ENCODE assay signal across 8 cellular contexts in genomic region chr1:44835738-44836675, GRCh38. TPM values are rescaled to one million over a fixed set of nuclear protein-coding genes. Genes with fewer than 3 reads are reported as not detected.
DNase-seq lines count a peak whose midpoint lies in the region; ATAC-seq and TF ChIP-seq lines count a peak whose summit lies in the region.

No MANE protein-coding gene starts in this region.

- no peaks in the 10 kb centered on the region for H3K9me3 ChIP-seq in left lung

- no peak overlapping the region for H3K27ac ChIP-seq in left lung

- H3K27me3 ChIP-seq in left lung = no peaks in the 10 kb centered on the region

- peaks cover 11 to 29% of the 10 kb centered on the region in 2 donors for H3K4me1 ChIP-seq in left lung

- ATAC-seq in HG03196 (IDR thresholded peaks at IDR 0.05; ENCODE audit: unreplicated experiment) (peak; percentile 59), left lung (peak; percentile 92), HG03571 (IDR thresholded peaks at IDR 0.05; ENCODE audit: unreplicated experiment) (no peak)

- TF ChIP-seq CTCF in GM12865 (IDR thresholded peaks at IDR 0.05; ENCODE audit: insufficient read depth, low read depth, low read length, missing control alignments) = peak; percentile 92
- TF ChIP-seq CTCF in left lung (IDR thresholded peaks at IDR 0.05) = peak; percentile 61 to 87

- no peak overlapping the region for H3K4me3 ChIP-seq in GM12865 (ENCODE audit: low read depth, low read length)
- no peak overlapping the region for H3K4me3 ChIP-seq in left lung

- DNase-seq in GM12865 (ENCODE audit: low read depth) = peak; percentile 91
- DNase-seq in NCI-H524 (lab: John Stamatoyannopoulos, UW) = peak; percentile 66 to 90
- peak; percentile 83 to 92 for DNase-seq in activated CD4-positive, alpha-beta T cell treated with anti-CD3 and anti-CD28 coated beads for 24 hours (ENCODE audit: low read depth in 2 of 2)
- DNase-seq in cerebellum (ENCODE audit: low spot score) = peak; percentile 82
- peak; percentile 89 for DNase-seq in left lung
- DNase-seq in stimulated activated CD4-positive, alpha-beta T cell treated with anti-CD3 and anti-CD28 coated beads, Interleukin-4, amount 100 ng/mL, for 48 hours (ENCODE audit: low read depth in 2 of 2) = peak; percentile 85 to 95

- intact Hi-C loops in left lung (cut with DNase I) = no loop called here

- no peaks in the 10 kb centered on the region for H3K36me3 ChIP-seq in left lung

RNA-seq across cellular contexts. Expression of gene PTCH2, which starts 7.0 kb away (rescaled TPM):
- 2.4 TPM for total RNA-seq in cerebellum
- total RNA-seq in left lung = 1 to 10 TPM; 1.0 to 1.1 TPM

RNA-seq across cellular contexts. Expression of gene BTBD19, which starts 27.7 kb away (rescaled TPM):
- 2.4 TPM for total RNA-seq in cerebellum
- total RNA-seq in left lung = 10 to 100 TPM; 15.3 to 19.7 TPM

RNA-seq across cellular contexts. Expression of gene DYNLT4, which starts 28.9 kb away (rescaled TPM):
- total RNA-seq in cerebellum (not detected), left lung (1 to 10 TPM in 1 of 2 donors, not detected in 1; 1.6 TPM)

RNA-seq across cellular contexts. Expression of gene PLK3, which starts 35.8 kb away (rescaled TPM):
- total RNA-seq in cerebellum (14.3 TPM), left lung (10 to 100 TPM; 33.0 to 47.2 TPM)

RNA-seq across cellular contexts. Expression of gene BEST4, which starts 48.0 kb away (rescaled TPM):
- total RNA-seq in cerebellum (0.27 TPM), left lung (under 1 TPM; 0.23 to 0.52 TPM)
